ENCODE assay signal across 8 cellular contexts in the genomic region with DNA sequence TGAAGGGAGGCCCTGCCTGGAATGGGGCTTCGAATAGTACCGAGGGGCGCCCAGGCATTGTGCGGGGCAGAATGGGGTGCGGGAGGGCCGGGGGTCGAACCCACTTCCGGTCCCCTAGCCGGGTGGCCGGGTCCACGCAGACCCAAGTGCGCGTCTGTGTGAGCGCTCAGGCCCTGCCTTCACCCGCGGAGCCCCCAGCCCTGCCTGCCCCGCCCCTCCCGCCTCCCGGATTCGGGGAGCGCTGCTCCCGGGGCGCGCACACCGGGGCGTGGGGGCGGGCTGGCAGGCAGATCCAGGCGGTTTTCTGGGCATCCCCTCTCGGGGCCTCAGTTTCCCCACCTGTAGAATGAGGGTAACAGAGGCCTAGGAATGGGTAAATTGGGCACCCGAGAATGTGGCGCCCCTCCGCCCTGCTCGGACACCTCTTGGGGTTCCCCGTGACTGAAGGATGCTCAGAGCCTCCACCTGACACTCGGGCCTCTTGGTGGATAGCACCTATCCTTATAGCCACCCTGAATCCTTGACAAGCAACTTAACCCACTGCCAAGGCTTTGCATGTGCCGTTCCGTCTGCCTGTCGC. TPM values are rescaled to one million over a fixed set of nuclear protein-coding genes. Genes with fewer than 3 reads are reported as not detected.
DNase-seq lines count a peak whose midpoint lies in the region; ATAC-seq and TF ChIP-seq lines count a peak whose summit lies in the region.

No MANE protein-coding gene starts in this region.

- TF ChIP-seq CTCF in DND-41 (IDR thresholded peaks at IDR 0.05; ENCODE audit: borderline replicate concordance, extremely low read depth, low read length, poor library complexity, severe bottlenecking): no peak
- TF ChIP-seq CTCF in ascending aorta (IDR thresholded peaks at IDR 0.05): no peak
- TF ChIP-seq CTCF in right lobe of liver (IDR thresholded peaks at IDR 0.05): no peak

- H3K9ac ChIP-seq in DND-41 (ENCODE audit: low read depth, low read length) (peak overlapping the region; percentile 97), stomach smooth muscle (ENCODE audit: low read length in 2 of 2) (peak overlapping the region; percentile 88 to 92)

- DNase-seq in DND-41 (peak; percentile 39), MG63 (peak; percentile 41), ascending aorta (ENCODE audit: low spot score in 2 of 2) (no peak), right lobe of liver (peak in 1 of 3 donors; percentile 58), globus pallidus (ENCODE audit: low spot score) (no peak), ureter (ENCODE audit: low spot score) (no peak)

- H3K9me3 ChIP-seq in DND-41 (ENCODE audit: insufficient read depth, low read length, severe bottlenecking) (no peaks in the 10 kb centered on the region), MG63 (no peaks in the 10 kb centered on the region), ascending aorta (no peaks in the 10 kb centered on the region), right lobe of liver (no peaks in the 10 kb centered on the region), stomach smooth muscle (ENCODE audit: control insufficient read depth in 2 of 2, low read length in 2 of 2) (no peaks in the 10 kb centered on the region)

- 4% methylated on average over 10 of the region's 38 CpGs for whole genome bisulfite sequencing in right lobe of liver (ENCODE audit: insufficient coverage, low coverage, low lambda C conversion rate, missing lambda C conversion rate)

- no peak for ATAC-seq in DND-41 (ENCODE audit: insufficient read depth, low read depth)
- ATAC-seq in right lobe of liver: no peak
- no peak for ATAC-seq in activated CD4-positive, CD25-positive, alpha-beta regulatory T cell treated with anti-CD3 and anti-CD28 coated beads, Interleukin-2, amount 50 U/mL, for 24 hours

- peak overlapping the region; percentile 88 to 94 for H3K4me3 ChIP-seq in DND-41 (ENCODE audit: low read depth in 1 of 2, low read length in 2 of 2)
- peak overlapping the region; percentile 88 for H3K4me3 ChIP-seq in MG63
- H3K4me3 ChIP-seq in ascending aorta: peak overlapping the region; percentile 86 to 96
- H3K4me3 ChIP-seq in right lobe of liver: peak overlapping the region; percentile 93 to 94 (median 94)
- H3K4me3 ChIP-seq in stomach smooth muscle (ENCODE audit: low read length in 2 of 2): peak overlapping the region; percentile 81 to 88

- no peak for TF ChIP-seq POLR2A in right lobe of liver (IDR thresholded peaks at IDR 0.05)

- H2AFZ ChIP-seq in DND-41 (ENCODE audit: low read depth, low read length): peak overlapping the region; percentile 77

- peaks cover 35% of the 10 kb centered on the region for H3K4me1 ChIP-seq in DND-41 (ENCODE audit: insufficient read depth, low read length)
- peaks cover 15 to 22% of the 10 kb centered on the region in 2 donors for H3K4me1 ChIP-seq in ascending aorta
- H3K4me1 ChIP-seq in right lobe of liver: peaks cover 0 to 49% (median 18%) of the 10 kb centered on the region in 4 donors
- H3K4me1 ChIP-seq in stomach smooth muscle (ENCODE audit: control insufficient read depth, insufficient read depth, low read length): peaks cover 53% of the 10 kb centered on the region

- H3K27me3 ChIP-seq in DND-41 (ENCODE audit: insufficient read depth, low read length, poor library complexity) (no peaks in the 10 kb centered on the region), MG63 (no peaks in the 10 kb centered on the region), ascending aorta (no peaks in the 10 kb centered on the region), right lobe of liver (no peaks in the 10 kb centered on the region), stomach smooth muscle (ENCODE audit: control insufficient read depth in 1 of 2, insufficient read depth in 2 of 2, low read length in 2 of 2) (no peaks in the 10 kb centered on the region)

- H3K27ac ChIP-seq in DND-41 (ENCODE audit: low read length): peak overlapping the region; percentile 77
- H3K27ac ChIP-seq in ascending aorta: peak overlapping the region; percentile 71 to 95
- peak overlapping the region; percentile 80 to 88 (median 85) for H3K27ac ChIP-seq in right lobe of liver
- peak overlapping the region; percentile 94 for H3K27ac ChIP-seq in stomach smooth muscle (ENCODE audit: low read length)

- H3K4me2 ChIP-seq in DND-41 (ENCODE audit: insufficient read depth, low read length): peak overlapping the region; percentile 70

- peaks cover 32% of the 10 kb centered on the region for H4K20me1 ChIP-seq in DND-41 (ENCODE audit: insufficient read depth, low read length)

- intact Hi-C loops in ascending aorta (cut with DNase I) (loop anchor here (2.0 kb wide), 3 partner anchors 35 to 153 kb away; no protein-coding TSS in a partner anchor), right lobe of liver (cut with DNase I) (no loop called here)

- H3K79me2 ChIP-seq in DND-41 (ENCODE audit: insufficient read depth, low read length): peaks cover 22% of the 10 kb centered on the region

- H3K36me3 ChIP-seq in DND-41 (ENCODE audit: insufficient read depth, low read length) (peaks cover 24% of the 10 kb centered on the region), MG63 (peaks cover 13% of the 10 kb centered on the region), ascending aorta (peaks cover 0 to 6% of the 10 kb centered on the region in 2 donors), right lobe of liver (peaks cover 0 to 4% (median 0%) of the 10 kb centered on the region in 4 donors), stomach smooth muscle (ENCODE audit: control insufficient read depth in 2 of 2, insufficient read depth in 2 of 2, low read length in 2 of 2) (no peaks in the 10 kb centered on the region)

RNA-seq across cellular contexts. Expression of gene PIK3R2, which starts 0.7 kb away (rescaled TPM):
- total RNA-seq in MG63 (2014; rRNA removed; shearing (Covaris generic); ENCODE audit: low replicate concordance): 4.2 and 13.2 TPM in 2 replicates
- total RNA-seq in ascending aorta: 43.1 TPM
- 10 to 100 TPM; 11.1 to 21.4 (median 14.6) TPM for total RNA-seq in right lobe of liver
- 29.2 TPM for total RNA-seq in ureter

RNA-seq across cellular contexts. Expression of gene IFI30, which starts 20.0 kb away (rescaled TPM):
- 1.0 TPM in 1 of 2 replicates, not detected in the other for total RNA-seq in MG63 (2014; rRNA removed; shearing (Covaris generic); ENCODE audit: low replicate concordance)
- total RNA-seq in ascending aorta (35.1 TPM), right lobe of liver (100 to 1,000 TPM in 3 of 6 experiments, 10 to 100 TPM in 3; 54.0 to 205 (median 91.8) TPM), ureter (32.3 TPM)

RNA-seq across cellular contexts. Expression of gene MPV17L2, which starts 39.4 kb away (rescaled TPM):
- total RNA-seq in MG63 (2014; rRNA removed; shearing (Covaris generic); ENCODE audit: low replicate concordance): 8.2 and 29.5 TPM in 2 replicates
- total RNA-seq in ascending aorta (9.5 TPM), right lobe of liver (10 to 100 TPM in 2 of 6 experiments, 1 to 10 TPM in 4; 6.5 to 26.4 (median 7.5) TPM), ureter (14.7 TPM)

RNA-seq across cellular contexts. Expression of gene RAB3A, which starts 50.2 kb away (rescaled TPM):
- 0.99 TPM in 1 of 2 replicates, not detected in the other for total RNA-seq in MG63 (2014; rRNA removed; shearing (Covaris generic); ENCODE audit: low replicate concordance)
- total RNA-seq in ascending aorta: 12.3 TPM
- 1 to 10 TPM in 3 of 6 experiments, under 1 TPM in 3; 0.81 to 2.6 (median 1.4) TPM for total RNA-seq in right lobe of liver
- total RNA-seq in ureter: 6.1 TPM

RNA-seq across cellular contexts. Expression of gene MAST3, which starts 56.1 kb away (rescaled TPM):
- 0.20 and 0.95 TPM in 2 replicates for total RNA-seq in MG63 (2014; rRNA removed; shearing (Covaris generic); ENCODE audit: low replicate concordance)
- total RNA-seq in ascending aorta: 32.8 TPM
- 10 to 100 TPM in 3 of 6 experiments, 1 to 10 TPM in 3; 8.0 to 17.9 (median 10.0) TPM for total RNA-seq in right lobe of liver
- 12.4 TPM for total RNA-seq in ureter

Comparison
In these comparisons a context has a peak if more than half of its experiments do, and no peak if none do; other contexts are left out.
1. DNase-seq: peak in DND-41 (single experiment) and MG63 (single experiment); none in ascending aorta (0 of 2), globus pallidus (single experiment) and ureter (single experiment).
2. RNA of gene IFI30, which starts 20.0 kb away (total RNA-seq): 54.0 to 205 TPM in right lobe of liver, 35.1 TPM in ascending aorta (single experiment) and 32.3 TPM in ureter (single experiment); 1.0 TPM in MG63; every median in the first group is over 10 times any median in the second.
3. Peak in every context shown above with its lines, with median percentiles within 50 percentile points of each other: H3K27ac ChIP-seq and H3K4me3 ChIP-seq.